8 cellular contexts compared by ENCODE assay signal in the genomic region with DNA sequence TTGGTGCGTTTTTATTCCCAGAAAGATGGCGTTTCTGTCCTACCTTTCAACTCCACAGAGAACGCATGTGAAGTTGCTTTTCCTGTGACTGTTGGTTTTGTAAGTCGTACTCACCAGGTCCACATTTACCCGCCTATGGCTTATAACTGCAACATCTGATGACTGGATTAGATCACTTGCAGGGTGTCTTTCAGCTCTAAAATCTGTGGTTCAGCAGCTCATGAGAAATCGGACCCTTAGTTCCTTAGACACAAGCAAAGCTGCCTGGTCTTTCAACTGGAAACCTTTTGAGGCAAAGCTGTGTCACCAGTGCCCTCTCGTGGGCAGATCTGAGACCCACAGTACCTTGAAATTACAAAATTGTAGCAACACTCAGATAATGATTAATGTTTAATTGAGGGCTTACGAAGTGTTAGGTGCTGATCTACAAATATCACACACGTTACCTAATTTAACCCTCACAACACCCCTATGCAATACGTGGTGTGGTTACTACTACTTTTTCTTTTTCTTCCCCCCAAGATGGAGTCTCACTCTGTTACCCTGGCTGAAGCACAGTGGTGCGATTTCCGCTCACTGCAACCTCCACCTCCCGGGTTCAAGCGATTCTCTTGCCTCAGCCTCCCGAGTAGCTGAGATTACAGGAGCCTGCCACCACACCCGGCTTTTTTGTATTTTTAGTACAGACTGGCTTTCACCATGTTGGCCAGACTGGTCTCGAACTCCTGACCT.
DNase-seq lines count a peak whose midpoint lies in the region; ATAC-seq, FAIRE-seq and TF ChIP-seq lines count a peak whose summit lies in the region.

No MANE protein-coding gene starts in this region.

- H3K4me3 Mint-ChIP-seq in astrocyte (ENCODE audit: unreplicated experiment): no peak overlapping the region

- DNase-seq in NCI-H1436 (lab: John Stamatoyannopoulos, UW): peak; percentile 9
- no peak for DNase-seq in NCI-H1436 treated with DMSO at 0.1 percent for 48 hours (lab: John Stamatoyannopoulos, UW)
- no peak for DNase-seq in LNCaP clone FGC (ENCODE audit: low read depth)
- peak; percentile 32 for DNase-seq in T-helper 22 cell (ENCODE audit: low read depth)
- DNase-seq in astrocyte (ENCODE audit: low read depth): peak; percentile 28
- peak in 29 of 51 donors; percentile 4 to 57 (median 23) for DNase-seq in hypothalamus (lab: John Stamatoyannopoulos, UW)
- DNase-seq in stimulated activated CD4-positive, alpha-beta T cell treated with anti-CD3 and anti-CD28 coated beads, Interleukin-15, amount 100 ng/mL, for 1 hour (ENCODE audit: low read depth in 1 of 2, low spot score in 1 of 2): peak; percentile 34 to 46

- H3K36me3 Mint-ChIP-seq in astrocyte (ENCODE audit: low read depth, unreplicated experiment): no peaks in the 10 kb centered on the region

- H3K4me1 ChIP-seq in astrocyte (ENCODE audit: insufficient read depth, low read length): no peaks in the 10 kb centered on the region

- H3K79me2 ChIP-seq in astrocyte (ENCODE audit: insufficient read depth, low read length): no peaks in the 10 kb centered on the region

- no peak overlapping the region for H3K27ac ChIP-seq in astrocyte (ENCODE audit: low read depth, low read length)

- TF ChIP-seq CTCF in LNCaP clone FGC (IDR thresholded peaks at IDR 0.05; ENCODE audit: control insufficient read depth, extremely low read depth, insufficient read depth): peak; percentile 88
- TF ChIP-seq CTCF in astrocyte (IDR thresholded peaks at IDR 0.05; ENCODE audit: insufficient read depth, low read depth, low read length): peak; percentile 81

- no peaks in the 10 kb centered on the region for H3K36me3 ChIP-seq in astrocyte (ENCODE audit: insufficient read depth, low read length)

- peaks cover 4% of the 10 kb centered on the region for H3K27me3 Mint-ChIP-seq in astrocyte (ENCODE audit: low read depth, unreplicated experiment)

- H3K27ac Mint-ChIP-seq in astrocyte (ENCODE audit: unreplicated experiment): no peak overlapping the region

- H3K4me1 Mint-ChIP-seq in astrocyte (ENCODE audit: low read depth, unreplicated experiment): no peaks in the 10 kb centered on the region

- no peak overlapping the region for H3K4me2 ChIP-seq in astrocyte (ENCODE audit: low read length)

- H4K20me1 ChIP-seq in astrocyte (ENCODE audit: insufficient read depth, low read length): no peaks in the 10 kb centered on the region

- H3K4me3 ChIP-seq in LNCaP clone FGC (ENCODE audit: low read depth, low read length) (no peak overlapping the region), astrocyte (ENCODE audit: insufficient read depth, low read depth, low read length) (no peak overlapping the region)

- H3K9me3 Mint-ChIP-seq in astrocyte (ENCODE audit: unreplicated experiment): peaks cover 4% of the 10 kb centered on the region

- no peak for ATAC-seq in GM21619 (IDR thresholded peaks at IDR 0.05; ENCODE audit: unreplicated experiment)

- FAIRE-seq in astrocyte (lab: Jason Lieb, UNC): peak; percentile 84

- H3K9ac ChIP-seq in astrocyte (ENCODE audit: low read length): no peak overlapping the region

- peaks cover 17% of the 10 kb centered on the region for H3K27me3 ChIP-seq in astrocyte (ENCODE audit: insufficient read depth, low read length)

- no peaks in the 10 kb centered on the region for H3K9me3 ChIP-seq in astrocyte (ENCODE audit: insufficient read depth, low read depth, low read length)

- no peak overlapping the region for H2AFZ ChIP-seq in astrocyte (ENCODE audit: low read depth, low read length)

Comparison
In these comparisons a context has a peak if more than half of its experiments do, and no peak if none do; other contexts are left out.
1. DNase-seq: peak in NCI-H1436 (single experiment), T-helper 22 cell (single experiment), astrocyte (single experiment), hypothalamus (29 of 51) and stimulated activated CD4-positive, alpha-beta T cell treated with anti-CD3 and anti-CD28 coated beads, Interleukin-15, amount 100 ng/mL, for 1 hour (2 of 2); none in NCI-H1436 treated with DMSO at 0.1 percent for 48 hours (single experiment) and LNCaP clone FGC (single experiment).